In the genomic region with DNA sequence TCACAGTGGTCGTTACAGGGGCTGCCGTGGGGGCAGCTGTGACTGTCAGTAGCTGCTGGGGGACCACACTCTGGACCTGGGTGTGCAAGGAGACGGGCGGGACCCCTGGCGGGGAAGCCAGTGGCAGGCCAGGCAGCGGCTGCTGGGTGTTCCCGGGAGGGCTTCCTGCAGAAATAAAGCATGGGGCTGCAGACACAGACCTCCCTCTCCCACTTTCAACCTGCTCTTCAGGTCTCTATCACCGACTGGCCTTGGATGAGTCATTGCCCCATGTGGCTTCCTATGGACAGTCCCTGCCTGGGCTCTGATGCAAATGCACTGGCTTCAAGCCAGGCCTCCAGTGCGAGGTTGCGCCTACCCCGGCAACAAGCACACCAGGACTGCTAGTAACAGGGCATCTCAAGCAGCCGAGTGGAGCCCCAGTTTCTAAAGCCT, we compare ENCODE assay signal across 8 cellular contexts.
DNase-seq lines count a peak whose midpoint lies in the region; ATAC-seq and TF ChIP-seq lines count a peak whose summit lies in the region.

No MANE protein-coding gene starts in this region.

- no peak for TF ChIP-seq CTCF in astrocyte of the cerebellum (IDR thresholded peaks at IDR 0.05; ENCODE audit: low read depth, low read length, missing control alignments)

- no peaks in the 10 kb centered on the region for H3K27me3 Mint-ChIP-seq in T-helper 1 cell treated with Interleukin-12 subunit alpha and Interleukin-12 subunit beta and Interleukin-4 antibody, amounts not matched to agents 30 μg/mL and 1 μg/mL, for 36 hours (ENCODE audit: low read depth)

- H3K4me1 Mint-ChIP-seq in T-helper 1 cell treated with Interleukin-12 subunit alpha and Interleukin-12 subunit beta and Interleukin-4 antibody, amounts not matched to agents 30 μg/mL and 1 μg/mL, for 36 hours (ENCODE audit: low read depth): peaks cover 54% of the 10 kb centered on the region

- H3K4me3 Mint-ChIP-seq in T-helper 1 cell treated with Interleukin-12 subunit alpha and Interleukin-12 subunit beta and Interleukin-4 antibody, amounts not matched to agents 30 μg/mL and 1 μg/mL, for 36 hours: peak overlapping the region; percentile 83

- peak; percentile 59 for ATAC-seq in HG03060 (IDR thresholded peaks at IDR 0.05; ENCODE audit: low read depth, unreplicated experiment)

- DNase-seq in NOMO-1 (lab: John Stamatoyannopoulos, UW; ENCODE audit: unreplicated experiment in 2 of 2) (peak; percentile 22 to 42), NOMO-1 treated with dmso at 0.1 percent for 144 hours (lab: John Stamatoyannopoulos, UW; ENCODE audit: unreplicated experiment) (no peak), astrocyte of the cerebellum (ENCODE audit: low read depth) (peak; percentile 86), kidney glomerular epithelial cell (lab: John Stamatoyannopoulos, UW) (peak; percentile 51), NCI-H2081 treated with DMSO at 0.1 percent for 48 hours (lab: John Stamatoyannopoulos, UW) (no peak)
- DNase-seq in stimulated activated CD8-positive, alpha-beta memory T cell treated with anti-CD3 and anti-CD28 coated beads, Interleukin-15, amount 100 ng/mL, for 48 hours (ENCODE audit: low read depth in 2 of 2): peak; percentile 75 to 84

- peaks cover 22% of the 10 kb centered on the region for H3K36me3 Mint-ChIP-seq in T-helper 1 cell treated with Interleukin-12 subunit alpha and Interleukin-12 subunit beta and Interleukin-4 antibody, amounts not matched to agents 30 μg/mL and 1 μg/mL, for 36 hours (ENCODE audit: low read depth)

- H3K27ac Mint-ChIP-seq in T-helper 1 cell treated with Interleukin-12 subunit alpha and Interleukin-12 subunit beta and Interleukin-4 antibody, amounts not matched to agents 30 μg/mL and 1 μg/mL, for 36 hours: peak overlapping the region; percentile 89

- peak overlapping the region; percentile 54 for H3K4me3 ChIP-seq in astrocyte of the cerebellum (ENCODE audit: low read depth, low read length)

- in situ Hi-C loops in astrocyte of the cerebellum (cut with HindIII; ENCODE audit: low sequenced_read_pairs): no loop called here

- H3K9me3 Mint-ChIP-seq in T-helper 1 cell treated with Interleukin-12 subunit alpha and Interleukin-12 subunit beta and Interleukin-4 antibody, amounts not matched to agents 30 μg/mL and 1 μg/mL, for 36 hours: no peaks in the 10 kb centered on the region

Comparison
In these comparisons a context has a peak if more than half of its experiments do, and no peak if none do; other contexts are left out.
1. DNase-seq: peak in NOMO-1 (2 of 2), astrocyte of the cerebellum (single experiment), kidney glomerular epithelial cell (single experiment) and stimulated activated CD8-positive, alpha-beta memory T cell treated with anti-CD3 and anti-CD28 coated beads, Interleukin-15, amount 100 ng/mL, for 48 hours (2 of 2); none in NOMO-1 treated with dmso at 0.1 percent for 144 hours (single experiment) and NCI-H2081 treated with DMSO at 0.1 percent for 48 hours (single experiment).